Comparison of ENCODE assay signal across 18 cellular contexts in genomic region chr17:50370052-50370451, GRCh38.
"Had no signal": no experiment of that assay in that cellular context is flagged by ENCODE, and none has a peak within 500 bp of the region (broad histone marks: within the 10 kb centered on the region; RNA-seq: fewer than 3 reads in every experiment).

No MANE protein-coding gene starts in this region.

- H3K4me3 Mint-ChIP-seq: activated naive CD8-positive, alpha-beta T cell treated with anti-CD3 and anti-CD28 coated beads, Interleukin-2, amount 10 ng/mL, durations not matched to agents 7 days and 5 days; natural killer cell treated with Interleukin-12 subunit alpha and Interleukin-12 subunit beta and Interleukin-15 and Interleukin-18, amount 100 ng/mL, for 72 hours; stimulated activated memory B cell treated with anti-CD40 and anti-IgM and Interleukin-4, amounts not matched to agents 10 μg/mL and 1 μg/mL and 100 μg/mL, for 72 hours had no signal

- ATAC-seq: heart right ventricle; left cardiac atrium; natural killer cell treated with Interleukin-12 subunit alpha and Interleukin-12 subunit beta and Interleukin-15 and Interleukin-18, amount 100 ng/mL, for 72 hours; sciatic nerve; stimulated activated memory B cell treated with anti-CD40 and anti-IgM and Interleukin-4, amounts not matched to agents 10 μg/mL and 1 μg/mL and 100 μg/mL, for 72 hours had no signal

- H3K9me3 Mint-ChIP-seq: activated naive CD8-positive, alpha-beta T cell treated with anti-CD3 and anti-CD28 coated beads, Interleukin-2, amount 10 ng/mL, durations not matched to agents 7 days and 5 days; natural killer cell treated with Interleukin-12 subunit alpha and Interleukin-12 subunit beta and Interleukin-15 and Interleukin-18, amount 100 ng/mL, for 72 hours; stimulated activated memory B cell treated with anti-CD40 and anti-IgM and Interleukin-4, amounts not matched to agents 10 μg/mL and 1 μg/mL and 100 μg/mL, for 72 hours had no signal

- H3K27ac Mint-ChIP-seq: activated naive CD8-positive, alpha-beta T cell treated with anti-CD3 and anti-CD28 coated beads, Interleukin-2, amount 10 ng/mL, durations not matched to agents 7 days and 5 days; natural killer cell treated with Interleukin-12 subunit alpha and Interleukin-12 subunit beta and Interleukin-15 and Interleukin-18, amount 100 ng/mL, for 72 hours; stimulated activated memory B cell treated with anti-CD40 and anti-IgM and Interleukin-4, amounts not matched to agents 10 μg/mL and 1 μg/mL and 100 μg/mL, for 72 hours had no signal

- H3K27me3 Mint-ChIP-seq: activated naive CD8-positive, alpha-beta T cell treated with anti-CD3 and anti-CD28 coated beads, Interleukin-2, amount 10 ng/mL, durations not matched to agents 7 days and 5 days; natural killer cell treated with Interleukin-12 subunit alpha and Interleukin-12 subunit beta and Interleukin-15 and Interleukin-18, amount 100 ng/mL, for 72 hours; stimulated activated memory B cell treated with anti-CD40 and anti-IgM and Interleukin-4, amounts not matched to agents 10 μg/mL and 1 μg/mL and 100 μg/mL, for 72 hours had no signal

- DNase-seq: activated CD4-positive, alpha-beta T cell treated with anti-CD3 and anti-CD28 coated beads for 1 hour; activated CD4-positive, alpha-beta T cell treated with anti-CD3 and anti-CD28 coated beads, Interleukin-2, amount 50 U/mL, for 4 hours; activated gamma-delta T cell treated with Interleukin-2 at 50 U/mL for 16 hours; activated naive CD8-positive, alpha-beta T cell treated with anti-CD3 and anti-CD28 coated beads, Interleukin-2, amount 10 ng/mL, durations not matched to agents 7 days and 5 days; amniotic stem cell; cerebellar nuclear complex; cortex of kidney; heart right ventricle; islet precursor cell; left cardiac atrium; nucleus accumbens; small intestine; stimulated activated CD4-positive, alpha-beta T cell treated with anti-CD3 and anti-CD28 coated beads, Interleukin-15, amount 100 ng/mL, for 24 hours; stomach; T-helper 9 cell had no signal
